14 cellular contexts compared by ENCODE assay signal in genomic region chr22:17117400-17117799, GRCh38. TPM values are rescaled to one million over a fixed set of nuclear protein-coding genes. Genes with fewer than 3 reads are reported as not detected.
DNase-seq lines count a peak whose midpoint lies in the region; ATAC-seq and TF ChIP-seq lines count a peak whose summit lies in the region.
"Had no signal": no experiment of that assay in that cellular context is flagged by ENCODE, and none has a peak within 500 bp of the region (broad histone marks: within the 10 kb centered on the region; RNA-seq: fewer than 3 reads in every experiment).

No MANE protein-coding gene starts in this region.

- peak overlapping the region; percentile 76 for H3K27ac Mint-ChIP-seq in T-helper 2 cell treated with Interferon-gamma antibody and Interleukin-4, amounts not matched to agents 5 μg/mL and 100 μg/mL, for 36 hours
- peak overlapping the region in 4 of 5 experiments; percentile 3 to 61 (median 40) for H3K27ac Mint-ChIP-seq in brain
- no peak overlapping the region for H3K27ac Mint-ChIP-seq in neural progenitor cell

- peaks cover 21% of the 10 kb centered on the region for H3K27me3 Mint-ChIP-seq in T-helper 2 cell treated with Interferon-gamma antibody and Interleukin-4, amounts not matched to agents 5 μg/mL and 100 μg/mL, for 36 hours (ENCODE audit: low read depth)
- H3K27me3 Mint-ChIP-seq in brain = no peaks in the 10 kb centered on the region
- peaks cover 17% of the 10 kb centered on the region for H3K27me3 Mint-ChIP-seq in neural progenitor cell (ENCODE audit: insufficient read depth, low read depth)

- no peaks in the 10 kb centered on the region for H3K9me3 ChIP-seq in KOPT-K1 (ENCODE audit: insufficient read depth, low read length, poor library complexity, severe bottlenecking)
- no peaks in the 10 kb centered on the region for H3K9me3 ChIP-seq in neural progenitor cell (ENCODE audit: low read depth)

- H3K36me3 Mint-ChIP-seq in T-helper 2 cell treated with Interferon-gamma antibody and Interleukin-4, amounts not matched to agents 5 μg/mL and 100 μg/mL, for 36 hours (ENCODE audit: low read depth) = peaks cover 9% of the 10 kb centered on the region
- H3K36me3 Mint-ChIP-seq in brain (peaks cover 10% of the 10 kb centered on the region), neural progenitor cell (peaks cover 5% of the 10 kb centered on the region)

- peaks cover 45% of the 10 kb centered on the region for H3K4me1 Mint-ChIP-seq in T-helper 2 cell treated with Interferon-gamma antibody and Interleukin-4, amounts not matched to agents 5 μg/mL and 100 μg/mL, for 36 hours (ENCODE audit: low read depth)
- H3K4me1 Mint-ChIP-seq in brain (peaks cover 60% of the 10 kb centered on the region), neural progenitor cell (peaks cover 32% of the 10 kb centered on the region)

- no peak overlapping the region for H3K9ac ChIP-seq in neural progenitor cell

- peaks cover 10% of the 10 kb centered on the region for H3K27me3 ChIP-seq in neural progenitor cell

- H3K4me2 ChIP-seq in neural progenitor cell = peak overlapping the region; percentile 66

- no peak overlapping the region for H2AFZ ChIP-seq in neural progenitor cell (replicated peaks)

- TF ChIP-seq CTCF in brain (conservative IDR thresholded peaks at IDR 0.05) (no peak), neural progenitor cell (IDR thresholded peaks at IDR 0.05) (no peak)

- peak overlapping the region; percentile 68 for H3K27ac ChIP-seq in KOPT-K1 (ENCODE audit: low read depth, low read length, poor library complexity, severe bottlenecking)
- peak overlapping the region; percentile 69 for H3K27ac ChIP-seq in neural progenitor cell

- no peaks in the 10 kb centered on the region for H3K9me3 Mint-ChIP-seq in T-helper 2 cell treated with Interferon-gamma antibody and Interleukin-4, amounts not matched to agents 5 μg/mL and 100 μg/mL, for 36 hours
- H3K9me3 Mint-ChIP-seq in brain = no peaks in the 10 kb centered on the region
- peaks cover 4% of the 10 kb centered on the region for H3K9me3 Mint-ChIP-seq in neural progenitor cell

- H3K4me1 ChIP-seq in neural progenitor cell = peaks cover 31% of the 10 kb centered on the region

- H3K4me3 ChIP-seq in neural progenitor cell = no peak overlapping the region

- H3K79me2 ChIP-seq in neural progenitor cell (ENCODE audit: low read depth) = no peaks in the 10 kb centered on the region

- no peak for DNase-seq in T-helper 2 cell treated with Interferon-gamma antibody and Interleukin-4, amounts not matched to agents 5 μg/mL and 100 μg/mL, for 36 hours (ENCODE audit: low spot score)
- no peak for DNase-seq in T-helper 2 cell
- no peak for DNase-seq in neural progenitor cell (ENCODE audit: low spot score)
- no peak for DNase-seq in NOMO-1 treated with DMSO at 0.1 percent for 48 hours (lab: John Stamatoyannopoulos, UW; ENCODE audit: unreplicated experiment)
- DNase-seq: left colon, NCI-H146, NCI-H524 treated with DMSO at 0.1 percent for 48 hours, RPMI8226, trophoblast cell had no signal

- peak overlapping the region; percentile 75 for H3K4me3 Mint-ChIP-seq in T-helper 2 cell treated with Interferon-gamma antibody and Interleukin-4, amounts not matched to agents 5 μg/mL and 100 μg/mL, for 36 hours
- H3K4me3 Mint-ChIP-seq in brain = peak overlapping the region; percentile 76 to 85 (median 81)
- H3K4me3 Mint-ChIP-seq in neural progenitor cell = no peak overlapping the region

- peaks cover 38% of the 10 kb centered on the region for H4K20me1 ChIP-seq in neural progenitor cell (ENCODE audit: low read depth)

- H3K36me3 ChIP-seq in KOPT-K1 (ENCODE audit: insufficient read depth, low read length) (no peaks in the 10 kb centered on the region), neural progenitor cell (no peaks in the 10 kb centered on the region)

- peaks cover 47% of the 10 kb centered on the region for H3F3A ChIP-seq in neural progenitor cell (ENCODE audit: low read depth)

- no peak for ATAC-seq in GM18909 (IDR thresholded peaks at IDR 0.05; ENCODE audit: poor library complexity, unreplicated experiment)
- ATAC-seq in GM21825 (IDR thresholded peaks at IDR 0.05; ENCODE audit: unreplicated experiment) = no peak
- ATAC-seq: left colon had no signal

RNA-seq across cellular contexts. Expression of gene TMEM121B, which starts 3.8 kb away (rescaled TPM):
- polyA plus RNA-seq in brain (ENCODE audit: insufficient read depth, low read depth, low replicate concordance) = 7.4 TPM
- total RNA-seq in neural progenitor cell (ENCODE audit: low replicate concordance) = 2.8 and 5.0 TPM in 2 replicates
- total RNA-seq: bronchial epithelial cell had no signal

RNA-seq across cellular contexts. Expression of gene IL17RA, which starts 32.6 kb away (rescaled TPM):
- polyA plus RNA-seq in brain (ENCODE audit: insufficient read depth, low read depth, low replicate concordance) = 5.0 TPM
- total RNA-seq in neural progenitor cell (ENCODE audit: low replicate concordance) = 2.7 and 5.2 TPM in 2 replicates

RNA-seq across cellular contexts. Expression of gene HDHD5, which starts 41.7 kb away (rescaled TPM):
- 35.6 TPM for polyA plus RNA-seq in brain (ENCODE audit: insufficient read depth, low read depth, low replicate concordance)
- 39.7 and 80.3 TPM in 2 replicates for total RNA-seq in neural progenitor cell (ENCODE audit: low replicate concordance)
